In genomic region chr6:85643530-85644373, GRCh38 we compare ENCODE assay signal across 8 cellular contexts. TPM values are rescaled to one million over a fixed set of nuclear protein-coding genes. Genes with fewer than 3 reads are reported as not detected.
DNase-seq lines count a peak whose midpoint lies in the region; ATAC-seq and TF ChIP-seq lines count a peak whose summit lies in the region.

No MANE protein-coding gene starts in this region.

- H3K4me3 Mint-ChIP-seq in activated T-helper 1 cell treated with anti-CD3 and anti-CD28 coated beads, Interleukin-12 subunit alpha, Interleukin-12 subunit beta, Interleukin-2, Interleukin-4 antibody, amounts not matched to agents 30 ng/mL and 10 ng/mL and 1 ng/mL, durations not matched to agents 14 hours and 24 hours and 36 hours: peak overlapping the region; percentile 92
- H3K4me3 Mint-ChIP-seq in natural killer cell: peak overlapping the region; percentile 87

- peaks cover 27% of the 10 kb centered on the region for H3K36me3 ChIP-seq in PC-3 (ENCODE audit: low read depth, low read length)

- DNase-seq in DMS53 treated with DMSO at 0.1 percent for 48 hours (lab: John Stamatoyannopoulos, UW; ENCODE audit: unreplicated experiment) (peak; percentile 73), PC-3 (peak; percentile 77), fibroblast of peridontal ligament (ENCODE audit: extremely low read depth) (peak; percentile 98), natural killer cell (peak; percentile 66)
- peak; percentile 69 for DNase-seq in activated T-helper 1 cell treated with anti-CD3 and anti-CD28 coated beads, Interleukin-12 subunit alpha, Interleukin-12 subunit beta, Interleukin-2, Interleukin-4 antibody, amounts not matched to agents 30 ng/mL and 10 ng/mL and 1 ng/mL, durations not matched to agents 14 hours and 24 hours and 36 hours (ENCODE audit: low spot score)
- DNase-seq in stimulated activated naive CD4-positive, alpha-beta T cell treated with Interleukin-2 at 50 U/mL for 16 hours (lab: John Stamatoyannopoulos, UW): peak; percentile 85

- no peaks in the 10 kb centered on the region for H3F3A ChIP-seq in PC-3 (ENCODE audit: low read length, unreplicated experiment)

- H3K4me1 Mint-ChIP-seq in activated T-helper 1 cell treated with anti-CD3 and anti-CD28 coated beads, Interleukin-12 subunit alpha, Interleukin-12 subunit beta, Interleukin-2, Interleukin-4 antibody, amounts not matched to agents 30 ng/mL and 10 ng/mL and 1 ng/mL, durations not matched to agents 14 hours and 24 hours and 36 hours (ENCODE audit: low read depth): peaks cover 41% of the 10 kb centered on the region
- peaks cover 28 to 53% of the 10 kb centered on the region in 2 donors for H3K4me1 Mint-ChIP-seq in natural killer cell

- no peak for TF ChIP-seq RAD21 in Ishikawa (IDR thresholded peaks at IDR 0.05; ENCODE audit: low read depth)

- peaks cover 42% of the 10 kb centered on the region for H3K79me2 ChIP-seq in PC-3 (ENCODE audit: low read length)

- H3K27ac Mint-ChIP-seq in activated T-helper 1 cell treated with anti-CD3 and anti-CD28 coated beads, Interleukin-12 subunit alpha, Interleukin-12 subunit beta, Interleukin-2, Interleukin-4 antibody, amounts not matched to agents 30 ng/mL and 10 ng/mL and 1 ng/mL, durations not matched to agents 14 hours and 24 hours and 36 hours: peak overlapping the region; percentile 99
- H3K27ac Mint-ChIP-seq in natural killer cell: peak overlapping the region; percentile 94 to 98

- H3K9ac ChIP-seq in PC-3 (ENCODE audit: low read length): peak overlapping the region; percentile 93

- TSS peak; percentile 81 for BruUV-seq in PC-3 (replicated peaks; lab: Mats Ljungman, UMichigan)

- no peak for TF ChIP-seq EP300 in Ishikawa (IDR thresholded peaks at IDR 0.05; ENCODE audit: borderline replicate concordance)

- POLR2A ChIA-PET in PC-3 (lab: Charles Lee; ENCODE audit: unreplicated experiment): interaction anchor here (0.5 to 3.6 kb wide), 6 partner anchors 35 to 1746 kb away, joined by 3 to 60 read pairs (median 3); no protein-coding TSS in a partner anchor

- H3K27me3 ChIP-seq in PC-3 (ENCODE audit: low read length): no peaks in the 10 kb centered on the region

- H2AFZ ChIP-seq in PC-3 (ENCODE audit: low read length): peak overlapping the region; percentile 55

- no peaks in the 10 kb centered on the region for H3K9me3 ChIP-seq in PC-3 (ENCODE audit: low read length)

- CTCF ChIA-PET in PC-3 (lab: Charles Lee): interaction anchor here (0.7 kb wide), 1 partner anchor 108 kb away, joined by 20 read pairs; no protein-coding TSS in a partner anchor

- H3K27me3 Mint-ChIP-seq in activated T-helper 1 cell treated with anti-CD3 and anti-CD28 coated beads, Interleukin-12 subunit alpha, Interleukin-12 subunit beta, Interleukin-2, Interleukin-4 antibody, amounts not matched to agents 30 ng/mL and 10 ng/mL and 1 ng/mL, durations not matched to agents 14 hours and 24 hours and 36 hours (ENCODE audit: insufficient read depth): peaks cover 6% of the 10 kb centered on the region
- no peaks in the 10 kb centered on the region for H3K27me3 Mint-ChIP-seq in natural killer cell (ENCODE audit: low read depth in 2 of 2)

- H3K36me3 Mint-ChIP-seq in activated T-helper 1 cell treated with anti-CD3 and anti-CD28 coated beads, Interleukin-12 subunit alpha, Interleukin-12 subunit beta, Interleukin-2, Interleukin-4 antibody, amounts not matched to agents 30 ng/mL and 10 ng/mL and 1 ng/mL, durations not matched to agents 14 hours and 24 hours and 36 hours (ENCODE audit: low read depth): peaks cover 28% of the 10 kb centered on the region
- peaks cover 10% of the 10 kb centered on the region for H3K36me3 Mint-ChIP-seq in natural killer cell

- H3K9me3 Mint-ChIP-seq in activated T-helper 1 cell treated with anti-CD3 and anti-CD28 coated beads, Interleukin-12 subunit alpha, Interleukin-12 subunit beta, Interleukin-2, Interleukin-4 antibody, amounts not matched to agents 30 ng/mL and 10 ng/mL and 1 ng/mL, durations not matched to agents 14 hours and 24 hours and 36 hours: no peaks in the 10 kb centered on the region
- no peaks in the 10 kb centered on the region for H3K9me3 Mint-ChIP-seq in natural killer cell

- peak overlapping the region; percentile 89 for H3K4me2 ChIP-seq in PC-3 (ENCODE audit: low read length)

- ATAC-seq in GM21717 (IDR thresholded peaks at IDR 0.05; ENCODE audit: unreplicated experiment): peak; percentile 65
- ATAC-seq in PC-3: peak; percentile 54
- ATAC-seq in natural killer cell: peak; percentile 27 to 46 (median 29)

- H4K20me1 ChIP-seq in PC-3 (ENCODE audit: low read length): peaks cover 33% of the 10 kb centered on the region

- peak overlapping the region; percentile 68 for H3K4me3 ChIP-seq in PC-3 (ENCODE audit: low read length)

- intact Hi-C loops in PC-3 (cut with micrococcal nuclease) (loop anchor here (1.0 to 2.0 kb wide), 3 partner anchors 35 to 103 kb away; no protein-coding TSS in a partner anchor), natural killer cell (cut with micrococcal nuclease) (loop anchor here (1.0 kb wide), 2 partner anchors 35 to 49 kb away; no protein-coding TSS in a partner anchor)
- intact Hi-C loops in activated T-helper 1 cell treated with anti-CD3 and anti-CD28 coated beads, Interleukin-12 subunit alpha, Interleukin-12 subunit beta, Interleukin-2, Interleukin-4 antibody, amounts not matched to agents 30 ng/mL and 10 ng/mL and 1 ng/mL, durations not matched to agents 14 hours and 24 hours and 36 hours (cut with micrococcal nuclease): loop anchor here (1.0 to 5.0 kb wide), 5 partner anchors 27 to 194 kb away; no protein-coding TSS in a partner anchor

- peaks cover 17% of the 10 kb centered on the region for H3K4me1 ChIP-seq in PC-3 (ENCODE audit: insufficient read depth, low read length)

- no peaks in the 10 kb centered on the region for H3K9me2 ChIP-seq in PC-3 (replicated peaks; ENCODE audit: low read length)

- TF ChIP-seq CTCF in PC-3 (conservative IDR thresholded peaks at IDR 0.05; ENCODE audit: low read depth, low read length) (no peak), natural killer cell (IDR thresholded peaks at IDR 0.05) (no peak)

- peak overlapping the region; percentile 96 for H3K27ac ChIP-seq in PC-3 (ENCODE audit: low read length)

TF ChIP-seq in Ishikawa, 13 proteins besides CTCF, POLR2A, EP300 and RAD21 (continues in another document):
- TF ChIP-seq CEBPB (IDR thresholded peaks at IDR 0.05) (peak; percentile 99), NFIC (IDR thresholded peaks at IDR 0.05) (peak; percentile 38), MAX (IDR thresholded peaks at IDR 0.05) (peak; percentile 92), ZBTB7A (IDR thresholded peaks at IDR 0.05; ENCODE audit: low read depth) (peak; percentile 91; the same call in 1 of the 2 replicates), TCF12 (IDR thresholded peaks at IDR 0.05; ENCODE audit: low read depth) (peak; percentile 59; the same call in 1 of the 2 replicates), REST (IDR thresholded peaks at IDR 0.05; ENCODE audit: low read depth) (0 out of 2 replicates have a peak, but pooled peaks have one; percentile 12), USF1 (IDR thresholded peaks at IDR 0.05) (peak; percentile 90), TAF1 (IDR thresholded peaks at IDR 0.05; ENCODE audit: low read depth) (peak; percentile 48), YY1 (IDR thresholded peaks at IDR 0.05; ENCODE audit: low read depth) (peak; percentile 36), CREB1 (IDR thresholded peaks at IDR 0.05; ENCODE audit: low read depth) (no peak), FOXM1 (IDR thresholded peaks at IDR 0.05; ENCODE audit: borderline replicate concordance, low read depth) (0 out of 2 replicates have a peak, but pooled peaks have one; percentile 37)

RNA-seq across cellular contexts. Expression of gene SYNCRIP, which starts 1.1 kb away (rescaled TPM):
- total RNA-seq in PC-3 (2014; rRNA removed) (63.8 and 76.6 TPM in 2 replicates), natural killer cell (10 to 100 TPM; 65.8 to 99.1 (median 80.9) TPM)
- total RNA-seq in activated T-helper 1 cell treated with anti-CD3 and anti-CD28 coated beads, Interleukin-12 subunit alpha, Interleukin-12 subunit beta, Interleukin-2, Interleukin-4 antibody, amounts not matched to agents 30 ng/mL and 10 ng/mL and 1 ng/mL, durations not matched to agents 14 hours and 24 hours and 36 hours: 207 and 217 TPM in 2 replicates

RNA-seq across cellular contexts. Expression of gene SNX14, which starts 50.1 kb away (rescaled TPM):
- total RNA-seq in PC-3 (2014; rRNA removed) (64.4 and 65.4 TPM in 2 replicates), natural killer cell (100 to 1,000 TPM in 1 of 3 donors, 10 to 100 TPM in 2; 73.0 to 109 (median 80.3) TPM)
- 49.5 and 51.0 TPM in 2 replicates for total RNA-seq in activated T-helper 1 cell treated with anti-CD3 and anti-CD28 coated beads, Interleukin-12 subunit alpha, Interleukin-12 subunit beta, Interleukin-2, Interleukin-4 antibody, amounts not matched to agents 30 ng/mL and 10 ng/mL and 1 ng/mL, durations not matched to agents 14 hours and 24 hours and 36 hours

Comparison
In these comparisons a context has a peak if more than half of its experiments do, and no peak if none do; other contexts are left out.
1. Peak in every context shown above with its lines: DNase-seq, ATAC-seq, H3K4me3 ChIP-seq and H3K27ac ChIP-seq.